Comparison of ENCODE assay signal across 20 cellular contexts in the genomic region with DNA sequence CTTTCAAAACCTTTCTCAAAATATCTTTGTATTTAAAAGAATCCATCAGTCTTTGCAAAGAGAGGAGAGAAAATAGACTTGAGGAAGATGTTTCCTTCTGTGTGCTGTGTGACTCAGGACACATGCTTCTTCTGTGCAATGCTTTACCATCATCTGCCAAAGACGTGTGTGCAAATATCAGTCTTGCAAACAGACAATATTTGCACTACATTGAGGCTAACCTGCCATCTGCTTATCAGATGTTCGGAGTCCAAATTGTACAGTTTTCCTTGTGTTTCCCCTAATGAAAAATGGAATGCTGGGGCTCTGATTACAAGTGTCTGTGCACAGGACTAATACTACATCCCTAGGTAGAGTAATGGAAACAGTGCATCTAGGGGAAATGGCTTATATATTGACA.
"Had no signal": no experiment of that assay in that cellular context is flagged by ENCODE, and none has a peak within 500 bp of the region (broad histone marks: within the 10 kb centered on the region; RNA-seq: fewer than 3 reads in every experiment).

No MANE protein-coding gene starts in this region.

- DNase-seq: activated B cell treated with CpG ODN at 0.5 μM for 24 hours; activated CD8-positive, alpha-beta memory T cell treated with anti-CD3 and anti-CD28 coated beads, Interleukin-2, amount 50 U/mL, for 4 hours; activated CD8-positive, alpha-beta T cell treated with anti-CD3 and anti-CD28 coated beads for 36 hours; activated naive CD4-positive, alpha-beta T cell treated with anti-CD3 and anti-CD28 coated beads, Interleukin-2, amount 50 U/mL, for 16 hours; activated naive CD8-positive, alpha-beta T cell treated with anti-CD3 and anti-CD28 coated beads, Interleukin-2, amount 10 ng/mL, durations not matched to agents 7 days and 5 days; adrenal gland; anterior cingulate cortex; cerebellar nuclear complex; Kasumi-1; NCI-H1048; NCI-H1930; NCI-H2171; NCI-H2227 treated with DMSO at 0.1 percent for 48 hours; NCI-H526; NK-92 treated with Interleukin-12 subunit alpha and Interleukin-12 subunit beta, amount 100 ng/mL, for 24 hours; T-helper 2 cell; T1000 had no signal

- H3K9me3 ChIP-seq: adrenal gland had no signal

- H3K4me3 ChIP-seq: adrenal gland, K562 had no signal

- H3K4me1 ChIP-seq: adrenal gland had no signal

- H3K27ac ChIP-seq: adrenal gland had no signal

- FAIRE-seq: K562, RCC 7860, TTC549 had no signal

- H3K27me3 ChIP-seq: adrenal gland had no signal

- H3K36me3 ChIP-seq: adrenal gland had no signal
